In the genomic region with DNA sequence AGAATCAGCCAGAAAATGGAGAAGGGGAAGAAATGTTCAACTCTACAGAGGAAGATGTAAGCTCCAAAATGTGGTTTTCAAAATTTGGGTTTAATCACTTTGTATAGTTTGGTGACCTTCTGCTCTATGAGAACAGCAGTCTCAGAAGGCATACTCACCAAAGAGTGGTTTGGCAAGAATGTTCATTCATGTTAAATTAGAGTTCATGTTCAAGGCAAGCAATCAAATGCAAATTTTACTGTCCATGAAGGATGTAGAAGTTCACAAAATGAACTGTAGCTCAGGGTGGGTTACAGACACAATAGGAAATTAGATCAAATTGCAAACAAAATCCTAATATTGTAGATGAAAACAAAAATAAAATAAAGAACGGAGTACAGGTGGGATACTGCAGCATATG, we compare ENCODE assay signal across 17 cellular contexts.
DNase-seq lines count a peak whose midpoint lies in the region; ATAC-seq and TF ChIP-seq lines count a peak whose summit lies in the region.
"Had no signal": no experiment of that assay in that cellular context is flagged by ENCODE, and none has a peak within 500 bp of the region (broad histone marks: within the 10 kb centered on the region; RNA-seq: fewer than 3 reads in every experiment).

No MANE protein-coding gene starts in this region.

- no peak overlapping the region for H3K4me3 Mint-ChIP-seq in GM23338
- H3K4me3 Mint-ChIP-seq: B cell; CD4-positive, alpha-beta T cell; CD8-positive, alpha-beta T cell had no signal

- no peak overlapping the region for H3K9ac ChIP-seq in Karpas-422 (ENCODE audit: low read length)
- H3K9ac ChIP-seq: BLaER1 treated with 17β-estradiol and CSF1 and Interleukin-3, amounts not matched to agents 10 nM and 100 nM had no signal

- no peaks in the 10 kb centered on the region for H3K36me3 ChIP-seq in GM23338 (ENCODE audit: insufficient read depth)
- no peaks in the 10 kb centered on the region for H3K36me3 ChIP-seq in Karpas-422 (ENCODE audit: insufficient read depth, low read length)
- H3K36me3 ChIP-seq: BLaER1 treated with 17β-estradiol and CSF1 and Interleukin-3, amounts not matched to agents 10 nM and 100 nM had no signal

- H4K20me1 ChIP-seq in GM23338 (replicated peaks; ENCODE audit: insufficient read depth) (no peaks in the 10 kb centered on the region), Karpas-422 (ENCODE audit: insufficient read depth, low read depth, low read length) (no peaks in the 10 kb centered on the region)
- H4K20me1 ChIP-seq: BLaER1 treated with 17β-estradiol and CSF1 and Interleukin-3, amounts not matched to agents 10 nM and 100 nM had no signal

- no peaks in the 10 kb centered on the region for H3K9me2 ChIP-seq in GM23338 (ENCODE audit: insufficient read depth)
- H3K9me2 ChIP-seq in Karpas-422 (replicated peaks; ENCODE audit: insufficient read depth, low read length), result no peaks in the 10 kb centered on the region

- DNase-seq in GM23338 (ENCODE audit: low spot score) (no peak), Karpas-422 (no peak), renal cortical epithelial cell (ENCODE audit: low read depth) (peak; percentile 11)
- DNase-seq: AML-193; Caco-2; Calu3; CD4-positive, alpha-beta T cell; CD8-positive, alpha-beta T cell; DMS79 treated with DMSO at 0.1 percent for 48 hours; GF-D8 had no signal

- H3K27me3 ChIP-seq in GM23338 (ENCODE audit: insufficient read depth) (no peaks in the 10 kb centered on the region), Karpas-422 (ENCODE audit: low read length) (no peaks in the 10 kb centered on the region)
- H3K27me3 ChIP-seq: BLaER1 treated with 17β-estradiol and CSF1 and Interleukin-3, amounts not matched to agents 10 nM and 100 nM had no signal

- no peaks in the 10 kb centered on the region for H3K27me3 Mint-ChIP-seq in GM23338 (ENCODE audit: insufficient read depth, low read depth, poor library complexity)
- H3K27me3 Mint-ChIP-seq: B cell; CD4-positive, alpha-beta T cell had no signal

- ATAC-seq in GM23338 (no peak), GM19023 (IDR thresholded peaks at IDR 0.05; ENCODE audit: unreplicated experiment) (no peak), GM19351 (IDR thresholded peaks at IDR 0.05; ENCODE audit: unreplicated experiment) (no peak)
- ATAC-seq: A549; CD8-positive, alpha-beta T cell had no signal

- no peak overlapping the region for H3K4me3 ChIP-seq in GM23338
- H3K4me3 ChIP-seq in Karpas-422 (ENCODE audit: low read length), result no peak overlapping the region
- H3K4me3 ChIP-seq: A549; BLaER1 treated with 17β-estradiol and CSF1 and Interleukin-3, amounts not matched to agents 10 nM and 100 nM had no signal

- H3K27ac ChIP-seq in GM23338 (ENCODE audit: low read depth) (no peak overlapping the region), Karpas-422 (ENCODE audit: low read length) (no peak overlapping the region)
- H3K27ac ChIP-seq: 22Rv1; A549; BLaER1 treated with 17β-estradiol and CSF1 and Interleukin-3, amounts not matched to agents 10 nM and 100 nM; C4-2B had no signal

- H3K9me3 Mint-ChIP-seq in GM23338, result no peaks in the 10 kb centered on the region
- H3K9me3 Mint-ChIP-seq: CD4-positive, alpha-beta T cell had no signal

- H3K79me2 ChIP-seq in GM23338 (replicated peaks; ENCODE audit: insufficient read depth), result no peaks in the 10 kb centered on the region
- H3K79me2 ChIP-seq in Karpas-422 (ENCODE audit: low read length), result no peaks in the 10 kb centered on the region

- H3K4me1 Mint-ChIP-seq in GM23338, result no peaks in the 10 kb centered on the region
- H3K4me1 Mint-ChIP-seq: B cell had no signal

- H3K36me3 Mint-ChIP-seq in GM23338 (ENCODE audit: low read depth), result no peaks in the 10 kb centered on the region
- H3K36me3 Mint-ChIP-seq: CD8-positive, alpha-beta T cell had no signal

- H2AFZ ChIP-seq in GM23338 (peak overlapping the region; percentile 14; the same call in 1 of the 2 replicates), Karpas-422 (ENCODE audit: low read length) (peak overlapping the region; percentile 69; the same call in 1 of the 2 replicates)

- H3K9me3 ChIP-seq in Karpas-422 (ENCODE audit: low read length), result no peaks in the 10 kb centered on the region
- H3K9me3 ChIP-seq: A549; BLaER1 treated with 17β-estradiol and CSF1 and Interleukin-3, amounts not matched to agents 10 nM and 100 nM; Caco-2 had no signal

- TF ChIP-seq CTCF in GM23338 (conservative IDR thresholded peaks at IDR 0.05; ENCODE audit: low read depth in 2 of 2), result no peak

- no peaks in the 10 kb centered on the region for H3F3A ChIP-seq in GM23338 (replicated peaks; ENCODE audit: low read depth)

- no peak overlapping the region for H3K27ac Mint-ChIP-seq in GM23338
- H3K27ac Mint-ChIP-seq: B cell; CD4-positive, alpha-beta T cell; CD8-positive, alpha-beta T cell had no signal

- H3K4me2 ChIP-seq in GM23338 (no peak overlapping the region), Karpas-422 (ENCODE audit: low read depth, low read length, poor library complexity, severe bottlenecking) (no peak overlapping the region)
- H3K4me2 ChIP-seq: A549; BLaER1 treated with 17β-estradiol and CSF1 and Interleukin-3, amounts not matched to agents 10 nM and 100 nM had no signal

- H3K4me1 ChIP-seq in GM23338 (ENCODE audit: insufficient read depth) (no peaks in the 10 kb centered on the region), Karpas-422 (ENCODE audit: low read length) (no peaks in the 10 kb centered on the region)
- H3K4me1 ChIP-seq: A549; BLaER1 treated with 17β-estradiol and CSF1 and Interleukin-3, amounts not matched to agents 10 nM and 100 nM; Caco-2 had no signal

TF ChIP-seq in GM23338, 12 proteins besides CTCF, POLR2A, EP300 and RAD21:
- TF ChIP-seq, protein P1, sequence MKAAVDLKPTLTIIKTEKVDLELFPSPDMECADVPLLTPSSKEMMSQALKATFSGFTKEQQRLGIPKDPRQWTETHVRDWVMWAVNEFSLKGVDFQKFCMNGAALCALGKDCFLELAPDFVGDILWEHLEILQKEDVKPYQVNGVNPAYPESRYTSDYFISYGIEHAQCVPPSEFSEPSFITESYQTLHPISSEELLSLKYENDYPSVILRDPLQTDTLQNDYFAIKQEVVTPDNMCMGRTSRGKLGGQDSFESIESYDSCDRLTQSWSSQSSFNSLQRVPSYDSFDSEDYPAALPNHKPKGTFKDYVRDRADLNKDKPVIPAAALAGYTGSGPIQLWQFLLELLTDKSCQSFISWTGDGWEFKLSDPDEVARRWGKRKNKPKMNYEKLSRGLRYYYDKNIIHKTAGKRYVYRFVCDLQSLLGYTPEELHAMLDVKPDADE (IDR thresholded peaks at IDR 0.05), result no peak
- TF ChIP-seq ZNF331 (CRISPR knock-in tag; IDR thresholded peaks at IDR 0.05; ENCODE audit: low read depth) (no peak), CREB1 (CRISPR knock-in tag; IDR thresholded peaks at IDR 0.05; ENCODE audit: low read depth) (no peak), EZH2phosphoT487 (IDR thresholded peaks at IDR 0.05; ENCODE audit: unreplicated experiment) (no peak)
- TF ChIP-seq, protein P2, sequence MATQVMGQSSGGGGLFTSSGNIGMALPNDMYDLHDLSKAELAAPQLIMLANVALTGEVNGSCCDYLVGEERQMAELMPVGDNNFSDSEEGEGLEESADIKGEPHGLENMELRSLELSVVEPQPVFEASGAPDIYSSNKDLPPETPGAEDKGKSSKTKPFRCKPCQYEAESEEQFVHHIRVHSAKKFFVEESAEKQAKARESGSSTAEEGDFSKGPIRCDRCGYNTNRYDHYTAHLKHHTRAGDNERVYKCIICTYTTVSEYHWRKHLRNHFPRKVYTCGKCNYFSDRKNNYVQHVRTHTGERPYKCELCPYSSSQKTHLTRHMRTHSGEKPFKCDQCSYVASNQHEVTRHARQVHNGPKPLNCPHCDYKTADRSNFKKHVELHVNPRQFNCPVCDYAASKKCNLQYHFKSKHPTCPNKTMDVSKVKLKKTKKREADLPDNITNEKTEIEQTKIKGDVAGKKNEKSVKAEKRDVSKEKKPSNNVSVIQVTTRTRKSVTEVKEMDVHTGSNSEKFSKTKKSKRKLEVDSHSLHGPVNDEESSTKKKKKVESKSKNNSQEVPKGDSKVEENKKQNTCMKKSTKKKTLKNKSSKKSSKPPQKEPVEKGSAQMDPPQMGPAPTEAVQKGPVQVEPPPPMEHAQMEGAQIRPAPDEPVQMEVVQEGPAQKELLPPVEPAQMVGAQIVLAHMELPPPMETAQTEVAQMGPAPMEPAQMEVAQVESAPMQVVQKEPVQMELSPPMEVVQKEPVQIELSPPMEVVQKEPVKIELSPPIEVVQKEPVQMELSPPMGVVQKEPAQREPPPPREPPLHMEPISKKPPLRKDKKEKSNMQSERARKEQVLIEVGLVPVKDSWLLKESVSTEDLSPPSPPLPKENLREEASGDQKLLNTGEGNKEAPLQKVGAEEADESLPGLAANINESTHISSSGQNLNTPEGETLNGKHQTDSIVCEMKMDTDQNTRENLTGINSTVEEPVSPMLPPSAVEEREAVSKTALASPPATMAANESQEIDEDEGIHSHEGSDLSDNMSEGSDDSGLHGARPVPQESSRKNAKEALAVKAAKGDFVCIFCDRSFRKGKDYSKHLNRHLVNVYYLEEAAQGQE (IDR thresholded peaks at IDR 0.05; ENCODE audit: unreplicated experiment), result no peak
TF ChIP-seq in GM23338: peak in this region for 0.
